In the genomic region with DNA sequence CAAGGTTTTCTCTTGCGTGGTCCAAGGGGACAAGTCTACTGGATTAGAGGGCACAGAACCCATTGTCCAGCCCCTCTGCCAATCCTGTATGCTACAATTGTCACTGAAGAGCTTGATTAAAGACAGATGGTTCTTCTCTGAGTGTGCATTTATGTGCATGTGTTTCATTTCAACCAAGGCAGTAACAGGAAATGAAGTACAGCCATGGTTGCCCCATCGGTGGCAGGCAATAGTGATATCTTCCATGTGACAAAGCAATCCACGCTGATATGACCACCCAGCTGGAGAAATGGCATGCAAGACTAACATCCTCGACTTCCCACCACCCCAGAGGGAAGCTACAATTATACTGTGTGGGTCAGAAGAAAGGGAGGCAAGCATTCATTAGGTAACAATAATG, we compare ENCODE assay signal across 16 cellular contexts.
"Had no signal": no experiment of that assay in that cellular context is flagged by ENCODE, and none has a peak within 500 bp of the region (broad histone marks: within the 10 kb centered on the region; RNA-seq: fewer than 3 reads in every experiment).

No MANE protein-coding gene starts in this region.

- ATAC-seq: activated CD4-positive, CD25-positive, alpha-beta regulatory T cell treated with anti-CD3 and anti-CD28 coated beads, Interleukin-2, amount 50 U/mL, for 24 hours; activated T-cell treated with anti-CD3 and anti-CD28 coated beads, Interleukin-2, amount 50 U/mL, for 72 hours; heart right ventricle; left cardiac atrium; pancreas; psoas muscle; right cardiac atrium had no signal

- DNase-seq: activated CD4-positive, alpha-beta memory T cell treated with anti-CD3 and anti-CD28 coated beads, Interleukin-2, amount 10 ng/mL, durations not matched to agents 7 days and 5 days; activated CD4-positive, alpha-beta T cell treated with anti-CD3 and anti-CD28 coated beads, Interleukin-2, amount 10 ng/mL, durations not matched to agents 24 days and 14 days; activated effector memory CD4-positive, alpha-beta T cell treated with Interleukin-2 at 50 U/mL for 16 hours; activated naive CD4-positive, alpha-beta T cell treated with anti-CD3 and anti-CD28 coated beads for 36 hours; activated T-cell treated with anti-CD3 and anti-CD28 coated beads, Interleukin-2, amount 50 U/mL, for 72 hours; cortex of kidney; heart right ventricle; left cardiac atrium; pancreas; psoas muscle; right cardiac atrium; stimulated activated CD4-positive, alpha-beta T cell treated with anti-CD3 and anti-CD28 coated beads, Interleukin-12 subunit alpha, Interleukin-12 subunit beta, amount 100 ng/mL, for 4 hours; stimulated activated CD4-positive, alpha-beta T cell treated with anti-CD3 and anti-CD28 coated beads, Interleukin-4, amount 100 ng/mL, for 4 hours; tibial artery had no signal

- H3K4me3 ChIP-seq: cardiac muscle cell, heart right ventricle, pancreas, psoas muscle, tibial artery had no signal
